In the genomic region with DNA sequence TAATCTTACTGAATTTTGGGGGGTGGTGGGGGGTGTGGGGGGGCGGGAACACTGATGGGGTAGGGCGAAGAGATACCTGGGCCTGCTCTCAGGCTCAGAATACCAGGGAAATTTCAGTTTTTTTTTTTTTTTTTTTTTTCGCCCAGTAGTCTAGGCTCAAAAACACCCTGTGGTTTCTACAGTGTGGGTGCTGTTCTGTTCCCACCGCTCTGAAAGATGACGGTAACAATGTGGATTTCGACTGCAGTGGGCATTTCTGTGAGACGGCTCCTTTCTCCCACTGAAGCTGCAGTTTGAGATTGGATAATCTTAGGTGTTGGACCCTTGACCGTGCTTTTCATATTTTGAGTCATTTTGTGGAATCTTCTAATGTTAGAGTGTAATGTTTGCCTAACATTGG, we compare ENCODE assay signal across 23 cellular contexts.
DNase-seq lines count a peak whose midpoint lies in the region; ATAC-seq, FAIRE-seq and TF ChIP-seq lines count a peak whose summit lies in the region.
"Had no signal": no experiment of that assay in that cellular context is flagged by ENCODE, and none has a peak within 500 bp of the region (broad histone marks: within the 10 kb centered on the region; RNA-seq: fewer than 3 reads in every experiment).

No MANE protein-coding gene starts in this region.

- peak overlapping the region; percentile 81 for H3K9ac ChIP-seq in endodermal cell (ENCODE audit: extremely low read depth, low read length, poor library complexity, severe bottlenecking)
- no peak overlapping the region for H3K9ac ChIP-seq in kidney (ENCODE audit: low read length in 2 of 2)
- H3K9ac ChIP-seq: BLaER1 treated with 17β-estradiol and CSF1 and Interleukin-3, amounts not matched to agents 10 nM and 100 nM had no signal

- peak overlapping the region; percentile 95 for H3K27ac ChIP-seq in KOPT-K1 (ENCODE audit: low read depth, low read length, poor library complexity, severe bottlenecking)
- H3K27ac ChIP-seq in endodermal cell (ENCODE audit: low read depth, low read length) = no peak overlapping the region
- no peak overlapping the region for H3K27ac ChIP-seq in right cardiac atrium (ENCODE audit: low read length)
- H3K27ac ChIP-seq in uterus = no peak overlapping the region
- no peak overlapping the region for H3K27ac ChIP-seq in kidney (ENCODE audit: low read depth in 2 of 2, low read length in 2 of 2)
- H3K27ac ChIP-seq: A549; BLaER1 treated with 17β-estradiol and CSF1 and Interleukin-3, amounts not matched to agents 10 nM and 100 nM; C4-2B had no signal

- peaks cover 18% of the 10 kb centered on the region for H3K36me3 Mint-ChIP-seq in endodermal cell (ENCODE audit: low read depth)
- H3K36me3 Mint-ChIP-seq: CD8-positive, alpha-beta T cell had no signal

- H3K9me3 Mint-ChIP-seq in endodermal cell = peaks cover 28% of the 10 kb centered on the region
- H3K9me3 Mint-ChIP-seq: CD4-positive, alpha-beta T cell; CD8-positive, alpha-beta T cell had no signal

- no peak for ATAC-seq in right cardiac atrium
- ATAC-seq: CD8-positive, alpha-beta T cell had no signal

- no peak for DNase-seq in H7
- no peak for DNase-seq in endodermal cell
- no peak for DNase-seq in right cardiac atrium
- DNase-seq in uterus = no peak
- DNase-seq in kidney = no peak
- DNase-seq in GF-D8 (lab: John Stamatoyannopoulos, UW) = no peak
- DNase-seq: 8988T; AML-193; Caco-2; CD4-positive, alpha-beta T cell; CD8-positive, alpha-beta T cell; DMS 273 treated with DMSO at 0.1 percent for 48 hours; DMS153; DMS53; DMS79; GDM1 had no signal

- peaks cover 2% of the 10 kb centered on the region for H3K27me3 Mint-ChIP-seq in endodermal cell (ENCODE audit: insufficient read depth)

- WGBS in endodermal cell (ENCODE audit: insufficient coverage in 1 of 2, insufficient read length in 1 of 2), 2 experiments = 82 to 84% methylated on average over 3 to 6 of the region's 8 CpGs
- WGBS in right cardiac atrium = 88% methylated on average over 8 of the region's 8 CpGs

- peak overlapping the region; percentile 3; the same call in 1 of the 2 replicates for H3K4me3 ChIP-seq in H7 (ENCODE audit: insufficient read depth, low read depth, low read length)
- H3K4me3 ChIP-seq in endodermal cell (ENCODE audit: low read length) = peak overlapping the region; percentile 87
- no peak overlapping the region for H3K4me3 ChIP-seq in right cardiac atrium (ENCODE audit: low read length)
- no peak overlapping the region for H3K4me3 ChIP-seq in uterus
- no peak overlapping the region for H3K4me3 ChIP-seq in kidney (ENCODE audit: low read length in 2 of 2)
- H3K4me3 ChIP-seq: A549; BLaER1 treated with 17β-estradiol and CSF1 and Interleukin-3, amounts not matched to agents 10 nM and 100 nM had no signal

- no peak for FAIRE-seq in kidney (lab: Jason Lieb, UNC)
- FAIRE-seq: A549, GM12891, GM19239 had no signal

- no peaks in the 10 kb centered on the region for H3K27me3 ChIP-seq in H7 (ENCODE audit: control insufficient read depth, insufficient read depth, low read length)
- H3K27me3 ChIP-seq in endodermal cell (ENCODE audit: control insufficient read depth, insufficient read depth, low read length, poor library complexity, severe bottlenecking) = no peaks in the 10 kb centered on the region
- H3K27me3 ChIP-seq in right cardiac atrium (ENCODE audit: control insufficient read depth, insufficient read depth) = no peaks in the 10 kb centered on the region
- H3K27me3 ChIP-seq in uterus = no peaks in the 10 kb centered on the region
- H3K27me3 ChIP-seq: BLaER1 treated with 17β-estradiol and CSF1 and Interleukin-3, amounts not matched to agents 10 nM and 100 nM had no signal

- H3K4me1 ChIP-seq in endodermal cell (ENCODE audit: control insufficient read depth, insufficient read depth, low read length) (peaks cover 6% of the 10 kb centered on the region), right cardiac atrium (ENCODE audit: control insufficient read depth, insufficient read depth, low read length) (no peaks in the 10 kb centered on the region), uterus (no peaks in the 10 kb centered on the region), kidney (ENCODE audit: control insufficient read depth in 1 of 2, insufficient read depth in 1 of 2, low read depth in 1 of 2, low read length in 2 of 2) (no peaks in the 10 kb centered on the region)

- TF ChIP-seq CTCF in endodermal cell (conservative IDR thresholded peaks at IDR 0.05) (no peak), uterus (IDR thresholded peaks at IDR 0.05) (no peak), kidney (IDR thresholded peaks at IDR 0.05; ENCODE audit: borderline replicate concordance, extremely low read depth, insufficient read depth) (no peak)

- H3K27ac Mint-ChIP-seq in endodermal cell = no peak overlapping the region
- H3K27ac Mint-ChIP-seq: B cell; CD4-positive, alpha-beta T cell; CD8-positive, alpha-beta T cell had no signal

- H3K4me1 Mint-ChIP-seq in endodermal cell = peaks cover 43% of the 10 kb centered on the region

- H3K4me3 Mint-ChIP-seq in endodermal cell = peak overlapping the region; percentile 61
- H3K4me3 Mint-ChIP-seq: B cell; CD4-positive, alpha-beta T cell; CD8-positive, alpha-beta T cell had no signal

- no peaks in the 10 kb centered on the region for H3K36me3 ChIP-seq in H7 (replicated peaks; ENCODE audit: control insufficient read depth, insufficient read depth, low read length)
- H3K36me3 ChIP-seq in KOPT-K1 (ENCODE audit: insufficient read depth, low read length) = no peaks in the 10 kb centered on the region
- peaks cover 40% of the 10 kb centered on the region for H3K36me3 ChIP-seq in endodermal cell (ENCODE audit: control insufficient read depth, insufficient read depth, low read length)
- no peaks in the 10 kb centered on the region for H3K36me3 ChIP-seq in uterus
- no peaks in the 10 kb centered on the region for H3K36me3 ChIP-seq in kidney (ENCODE audit: control insufficient read depth in 1 of 2, insufficient read depth in 2 of 2, low read length in 2 of 2)
- H3K36me3 ChIP-seq: BLaER1 treated with 17β-estradiol and CSF1 and Interleukin-3, amounts not matched to agents 10 nM and 100 nM had no signal

- intact Hi-C loops in right cardiac atrium (cut with DNase I) = no loop called here
- intact Hi-C loops in uterus (cut with DNase I; ENCODE audit: low total_unique reads) = no loop called here
- intact Hi-C loops in kidney (cut with DNase I) = no loop called here

- H3K9me3 ChIP-seq in KOPT-K1 (ENCODE audit: insufficient read depth, low read length, poor library complexity, severe bottlenecking) (no peaks in the 10 kb centered on the region), endodermal cell (ENCODE audit: control insufficient read depth, low read length) (peaks cover 27% of the 10 kb centered on the region), right cardiac atrium (ENCODE audit: control insufficient read depth, low read length) (no peaks in the 10 kb centered on the region), uterus (no peaks in the 10 kb centered on the region), kidney (ENCODE audit: control insufficient read depth in 1 of 2, low read length in 2 of 2) (peaks cover 0 to under 1% of the 10 kb centered on the region in 2 donors)
- H3K9me3 ChIP-seq: A549 had no signal

- TF ChIP-seq POLR2A in uterus (IDR thresholded peaks at IDR 0.05) = no peak

Comparison
In these comparisons a context has a peak if more than half of its experiments do, and no peak if none do; other contexts are left out.
1. H3K4me3 ChIP-seq: peak in H7 (single experiment) and endodermal cell (single experiment); none in right cardiac atrium (single experiment), uterus (0 of 2) and kidney (0 of 2).